In the genomic region with DNA sequence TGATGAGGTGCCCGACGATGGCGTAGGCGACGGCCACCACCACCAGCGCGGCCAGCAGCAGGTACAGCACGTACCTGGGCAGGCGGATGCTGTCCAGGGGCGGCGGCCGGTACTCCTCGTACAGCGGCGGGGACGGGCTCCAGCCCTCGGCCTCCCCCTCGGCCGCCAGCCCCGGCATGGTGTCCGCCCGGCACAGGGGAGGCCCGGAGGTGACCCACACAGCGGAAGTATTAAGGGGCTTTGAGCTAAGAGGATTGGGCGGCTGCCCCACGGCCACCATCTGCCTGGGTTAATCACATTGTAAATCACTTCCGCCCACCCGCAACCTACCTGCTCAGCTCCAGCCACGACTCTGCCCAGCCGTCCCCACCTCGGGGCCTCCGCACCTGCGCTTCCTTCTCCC, we compare ENCODE assay signal across 30 cellular contexts. TPM values are rescaled to one million over a fixed set of nuclear protein-coding genes. Genes with fewer than 3 reads are reported as not detected.
DNase-seq lines count a peak whose midpoint lies in the region; ATAC-seq, FAIRE-seq and TF ChIP-seq lines count a peak whose summit lies in the region.
"Had no signal": no experiment of that assay in that cellular context is flagged by ENCODE, and none has a peak within 500 bp of the region (broad histone marks: within the 10 kb centered on the region; RNA-seq: fewer than 3 reads in every experiment).

SMIM44 (minus strand) TSS at position 216 of the 403 bp plus-strand sequence; CDS start at position 178, 38 bp downstream.

- FAIRE-seq in D721Med (lab: Jason Lieb, UNC) = no peak

- peaks cover 5% of the 10 kb centered on the region for H3K4me1 Mint-ChIP-seq in MCF 10A (ENCODE audit: insufficient read depth, unreplicated experiment)

- H3K9ac ChIP-seq in mucosa of stomach (ENCODE audit: low read length) = peak within 1 kb of the TSS; percentile 84
- H3K9ac ChIP-seq: SK-N-SH had no signal

- H3K4me3 Mint-ChIP-seq in MCF 10A (ENCODE audit: unreplicated experiment) = peak within 1 kb of the TSS; percentile 41
- H3K4me3 Mint-ChIP-seq: activated T-cell treated with anti-CD3 and anti-CD28 coated beads, Interleukin-2, amount 50 U/mL, for 72 hours; H9 had no signal

- intact Hi-C loops in MCF 10A (cut with micrococcal nuclease) = no loop called here
- intact Hi-C loops in right cardiac atrium (cut with DNase I) = no loop called here

- H3K9me3 ChIP-seq in mucosa of stomach (ENCODE audit: control insufficient read depth, low read length) (no peaks in the 10 kb centered on the region), right cardiac atrium (ENCODE audit: control insufficient read depth, low read length) (no peaks in the 10 kb centered on the region), HAP-1 (no peaks in the 10 kb centered on the region)
- H3K9me3 ChIP-seq: ascending aorta, gastrocnemius medialis, SK-N-SH, tibial artery had no signal

- CTCF ChIA-PET in MCF 10A (lab: Yijun Ruan, JAX) = interaction anchor here (0.6 to 6.5 kb wide), 6 partner anchors 10 to 297 kb away, joined by 3 to 76 read pairs (median 4); no protein-coding TSS in a partner anchor

- peaks cover 4% of the 10 kb centered on the region for H3K27me3 ChIP-seq in mucosa of stomach (ENCODE audit: control insufficient read depth, insufficient read depth, low read length)
- no peaks in the 10 kb centered on the region for H3K27me3 ChIP-seq in right cardiac atrium (ENCODE audit: control insufficient read depth, insufficient read depth)
- H3K27me3 ChIP-seq in HAP-1 (ENCODE audit: low read depth) = no peaks in the 10 kb centered on the region

- H3K27ac Mint-ChIP-seq in MCF 10A (ENCODE audit: low read depth, unreplicated experiment) = no peak within 1 kb of the TSS
- H3K27ac Mint-ChIP-seq: activated T-cell treated with anti-CD3 and anti-CD28 coated beads, Interleukin-2, amount 50 U/mL, for 72 hours had no signal

- POLR2A ChIA-PET in MCF 10A (lab: Yijun Ruan, JAX) = interaction anchor here (0.6 to 2.2 kb wide), 4 partner anchors 13 to 75 kb away, joined by 3 to 10 read pairs (median 4); partner anchors contain the start of gene DOHH

- peak within 1 kb of the TSS; percentile 31 for H3K4me3 ChIP-seq in mucosa of stomach (ENCODE audit: low read length)
- no peak within 1 kb of the TSS for H3K4me3 ChIP-seq in right cardiac atrium (ENCODE audit: low read length)
- no peak within 1 kb of the TSS for H3K4me3 ChIP-seq in HAP-1
- H3K4me3 ChIP-seq: ascending aorta, gastrocnemius medialis, tibial artery had no signal

- no peak within 1 kb of the TSS for H3K27ac ChIP-seq in right cardiac atrium (ENCODE audit: low read length)
- H3K27ac ChIP-seq: ascending aorta, gastrocnemius medialis, tibial artery had no signal

- no peaks in the 10 kb centered on the region for H3K9me3 Mint-ChIP-seq in MCF 10A (ENCODE audit: unreplicated experiment)
- H3K9me3 Mint-ChIP-seq: activated T-cell treated with anti-CD3 and anti-CD28 coated beads, Interleukin-2, amount 50 U/mL, for 72 hours; H9 had no signal

- TF ChIP-seq CTCF in D721Med (IDR thresholded peaks at IDR 0.05; ENCODE audit: insufficient read depth, missing control alignments) = no peak
- no peak for TF ChIP-seq CTCF in MCF 10A (IDR thresholded peaks at IDR 0.05; ENCODE audit: unreplicated experiment)

- 79% methylated on average over 33 of the region's 33 CpGs for WGBS in right cardiac atrium

- peak; percentile 90 for DNase-seq in D721Med (ENCODE audit: insufficient read length, low spot score)
- peak; percentile 74 for DNase-seq in NCI-H69 (lab: John Stamatoyannopoulos, UW)
- no peak for DNase-seq in MCF 10A (ENCODE audit: unreplicated experiment)
- no peak for DNase-seq in right cardiac atrium
- DNase-seq in HAP-1 (ENCODE audit: low spot score in 2 of 2) = no peak
- DNase-seq: activated naive CD4-positive, alpha-beta T cell treated with anti-CD3 and anti-CD28 coated beads, Interleukin-2, amount 50 U/mL, for 16 hours; activated T-cell treated with anti-CD3 and anti-CD28 coated beads, Interleukin-2, amount 50 U/mL, for 72 hours; cerebellar nuclear complex; DMS79; effector CD8-positive, alpha-beta T cell; gastrocnemius medialis; H9; kidney glomerular epithelial cell; NCI-H1105; NCI-H526 treated with DMSO at 0.1 percent for 48 hours; stimulated activated CD4-positive, alpha-beta T cell treated with anti-CD3 and anti-CD28 coated beads, Interleukin-2, amount 100 ng/mL, for 24 hours; stimulated activated naive CD4-positive, alpha-beta T cell treated with Interleukin-2 at 50 U/mL for 16 hours; tibial artery had no signal

- H3K36me3 Mint-ChIP-seq in MCF 10A (ENCODE audit: insufficient read depth, unreplicated experiment) = no peaks in the 10 kb centered on the region

- no TSS peak for BruUV-seq in MCF 10A (replicated peaks; lab: Mats Ljungman, UMichigan)

- in situ Hi-C loops in HAP-1 (cut with MboI; ENCODE audit: low sequenced_read_pairs) = no loop called here

- H3K27me3 Mint-ChIP-seq in MCF 10A (ENCODE audit: insufficient read depth, unreplicated experiment) = no peaks in the 10 kb centered on the region

- peaks cover 40% of the 10 kb centered on the region for H3K4me1 ChIP-seq in mucosa of stomach (ENCODE audit: control insufficient read depth, insufficient read depth, low read length)
- no peaks in the 10 kb centered on the region for H3K4me1 ChIP-seq in right cardiac atrium (ENCODE audit: control insufficient read depth, insufficient read depth, low read length)
- no peaks in the 10 kb centered on the region for H3K4me1 ChIP-seq in HAP-1
- H3K4me1 ChIP-seq: ascending aorta, gastrocnemius medialis had no signal

- H3K36me3 ChIP-seq in mucosa of stomach (ENCODE audit: control insufficient read depth, insufficient read depth, low read length) = no peaks in the 10 kb centered on the region
- H3K36me3 ChIP-seq in HAP-1 (replicated peaks) = no peaks in the 10 kb centered on the region
- H3K36me3 ChIP-seq: ascending aorta, gastrocnemius medialis, tibial artery had no signal

- ATAC-seq in HG02973 (IDR thresholded peaks at IDR 0.05; ENCODE audit: unreplicated experiment) (no peak), right cardiac atrium (no peak), GM18861 (IDR thresholded peaks at IDR 0.05; ENCODE audit: unreplicated experiment) (no peak)
- ATAC-seq: activated CD4-positive, CD25-positive, alpha-beta regulatory T cell treated with anti-CD3 and anti-CD28 coated beads, Interleukin-2, amount 50 U/mL, for 24 hours; activated T-cell treated with anti-CD3 and anti-CD28 coated beads, Interleukin-2, amount 50 U/mL, for 72 hours; esophagus mucosa; gastrocnemius medialis; Panc1 had no signal

RNA-seq across cellular contexts. Expression of gene SMIM44, which starts in this region (rescaled TPM):
- total RNA-seq in MCF 10A (2022) (not detected in 2 replicates), right cardiac atrium (not detected)
- not detected for polyA plus RNA-seq in right cardiac atrium
- total RNA-seq: activated CD8-positive, alpha-beta memory T cell treated with anti-CD3 and anti-CD28 coated beads for 36 hours; activated T-cell treated with anti-CD3 and anti-CD28 coated beads, Interleukin-2, amount 50 U/mL, for 72 hours; ascending aorta; esophagus mucosa; gastrocnemius medialis; H9; mesenteric fat pad; skeletal muscle tissue had no signal
- polyA plus RNA-seq: neural cell, SK-N-SH had no signal

Comparison
In these comparisons a context has a peak if more than half of its experiments do, and no peak if none do; other contexts are left out.
1. DNase-seq: peak in D721Med (single experiment) and NCI-H69 (single experiment); none in MCF 10A (single experiment), right cardiac atrium (0 of 3) and HAP-1 (0 of 2).